Comparison of ENCODE assay signal across 9 cellular contexts in genomic region chr4:98293089-98293887, GRCh38. TPM values are rescaled to one million over a fixed set of nuclear protein-coding genes. Genes with fewer than 3 reads are reported as not detected.
DNase-seq lines count a peak whose midpoint lies in the region; ATAC-seq and TF ChIP-seq lines count a peak whose summit lies in the region.
"Had no signal": no experiment of that assay in that cellular context is flagged by ENCODE, and none has a peak within 500 bp of the region (broad histone marks: within the 10 kb centered on the region; RNA-seq: fewer than 3 reads in every experiment).

No MANE protein-coding gene starts in this region.

- peaks cover 43% of the 10 kb centered on the region for H3K4me1 Mint-ChIP-seq in activated T-cell treated with anti-CD3 and anti-CD28 coated beads, Interleukin-2, amount 50 U/mL, for 4 hours (ENCODE audit: low read depth)
- H3K4me1 Mint-ChIP-seq in stimulated activated effector memory CD8-positive, alpha-beta T cell treated with anti-CD3 and anti-CD28 coated beads, Interleukin-12 subunit alpha, Interleukin-12 subunit beta, amount 100 ng/mL, for 72 hours, result peaks cover 43% of the 10 kb centered on the region
- peaks cover 62% of the 10 kb centered on the region for H3K4me1 Mint-ChIP-seq in CD4-positive, alpha-beta T cell (ENCODE audit: low read depth)

- H3K27ac Mint-ChIP-seq in stimulated activated effector memory CD8-positive, alpha-beta T cell treated with anti-CD3 and anti-CD28 coated beads, Interleukin-12 subunit alpha, Interleukin-12 subunit beta, amount 100 ng/mL, for 72 hours, result no peak overlapping the region
- H3K27ac Mint-ChIP-seq in CD4-positive, alpha-beta T cell, result no peak overlapping the region

- H3K4me3 Mint-ChIP-seq in activated T-cell treated with anti-CD3 and anti-CD28 coated beads, Interleukin-2, amount 50 U/mL, for 4 hours, result no peak overlapping the region
- no peak overlapping the region for H3K4me3 Mint-ChIP-seq in stimulated activated effector memory CD8-positive, alpha-beta T cell treated with anti-CD3 and anti-CD28 coated beads, Interleukin-12 subunit alpha, Interleukin-12 subunit beta, amount 100 ng/mL, for 72 hours
- H3K4me3 Mint-ChIP-seq in CD4-positive, alpha-beta T cell, result no peak overlapping the region

- CTCF ChIA-PET in CD4-positive, alpha-beta T cell (lab: Charles Lee), result interaction anchor here (1.4 kb wide), 1 partner anchor 9 kb away, joined by 4 read pairs; no protein-coding TSS in a partner anchor
- CTCF ChIA-PET in RWPE1 (lab: Yijun Ruan, JAX), result interaction anchor here (0.7 kb wide), 1 partner anchor 726 kb away, joined by 3 read pairs; no protein-coding TSS in a partner anchor

- no peak for ATAC-seq in activated T-cell treated with anti-CD3 and anti-CD28 coated beads, Interleukin-2, amount 50 U/mL, for 4 hours
- ATAC-seq in SK-N-SH treated with all-trans-retinoic acid at 6 μM for 48 hours, result peak; percentile 75
- peak; percentile 70 for ATAC-seq in stimulated activated effector memory CD8-positive, alpha-beta T cell treated with anti-CD3 and anti-CD28 coated beads, Interleukin-12 subunit alpha, Interleukin-12 subunit beta, amount 100 ng/mL, for 72 hours
- no peak for ATAC-seq in CD4-positive, alpha-beta T cell (ENCODE audit: poor library complexity)
- no peak for ATAC-seq in HG02884 (IDR thresholded peaks at IDR 0.05; ENCODE audit: unreplicated experiment)

- H3K27me3 Mint-ChIP-seq in activated T-cell treated with anti-CD3 and anti-CD28 coated beads, Interleukin-2, amount 50 U/mL, for 4 hours (ENCODE audit: low read depth), result no peaks in the 10 kb centered on the region
- no peaks in the 10 kb centered on the region for H3K27me3 Mint-ChIP-seq in CD4-positive, alpha-beta T cell

- peaks cover 29% of the 10 kb centered on the region for H3K36me3 Mint-ChIP-seq in activated T-cell treated with anti-CD3 and anti-CD28 coated beads, Interleukin-2, amount 50 U/mL, for 4 hours (ENCODE audit: insufficient read depth)
- H3K36me3 Mint-ChIP-seq in stimulated activated effector memory CD8-positive, alpha-beta T cell treated with anti-CD3 and anti-CD28 coated beads, Interleukin-12 subunit alpha, Interleukin-12 subunit beta, amount 100 ng/mL, for 72 hours, result peaks cover 37% of the 10 kb centered on the region
- peaks cover 49% of the 10 kb centered on the region for H3K36me3 Mint-ChIP-seq in CD4-positive, alpha-beta T cell (ENCODE audit: low read depth)

- H3K9me3 ChIP-seq in CD4-positive, alpha-beta T cell (ENCODE audit: control insufficient read depth, low read length), result no peaks in the 10 kb centered on the region

- no peaks in the 10 kb centered on the region for H3K27me3 ChIP-seq in CD4-positive, alpha-beta T cell (ENCODE audit: control insufficient read depth, insufficient read depth, low read length)

- intact Hi-C loops in CD4-positive, alpha-beta T cell (cut with DNase I, micrococcal nuclease), result no loop called here

- POLR2A ChIA-PET in CD4-positive, alpha-beta T cell (lab: Charles Lee), result no interaction called here
- POLR2A ChIA-PET in RWPE1 (lab: Yijun Ruan, JAX; ENCODE audit: low non-redundant PET), result no interaction called here

- no peak overlapping the region for H3K27ac ChIP-seq in CD4-positive, alpha-beta T cell (ENCODE audit: low read depth, low read length)
- no peak overlapping the region for H3K27ac ChIP-seq in RWPE1

- no peaks in the 10 kb centered on the region for H3K9me3 Mint-ChIP-seq in activated T-cell treated with anti-CD3 and anti-CD28 coated beads, Interleukin-2, amount 50 U/mL, for 4 hours
- H3K9me3 Mint-ChIP-seq in stimulated activated effector memory CD8-positive, alpha-beta T cell treated with anti-CD3 and anti-CD28 coated beads, Interleukin-12 subunit alpha, Interleukin-12 subunit beta, amount 100 ng/mL, for 72 hours, result no peaks in the 10 kb centered on the region
- no peaks in the 10 kb centered on the region for H3K9me3 Mint-ChIP-seq in CD4-positive, alpha-beta T cell

- TF ChIP-seq CTCF in CD4-positive, alpha-beta T cell (IDR thresholded peaks at IDR 0.05), result no peak
- TF ChIP-seq CTCF in RWPE1 (conservative IDR thresholded peaks at IDR 0.05; ENCODE audit: low read depth), result no peak

- peak; percentile 35 to 39 for DNase-seq in activated T-cell treated with anti-CD3 and anti-CD28 coated beads, Interleukin-2, amount 50 U/mL, for 48 hours
- no peak for DNase-seq in activated T-cell treated with anti-CD3 and anti-CD28 coated beads, Interleukin-2, amount 50 U/mL, for 4 hours
- DNase-seq in inferior parietal cortex (ENCODE audit: extremely low spot score) (peak; percentile 43), RWPE1 (ENCODE audit: low spot score) (no peak)
- DNase-seq in stimulated activated effector memory CD8-positive, alpha-beta T cell treated with anti-CD3 and anti-CD28 coated beads, Interleukin-12 subunit alpha, Interleukin-12 subunit beta, amount 100 ng/mL, for 72 hours (ENCODE audit: low spot score in 2 of 2), result no peak
- DNase-seq in CD4-positive, alpha-beta T cell, result no peak
- DNase-seq: NCI-H2081 treated with DMSO at 0.1 percent for 48 hours had no signal

TF ChIP-seq in SK-N-SH treated with all-trans-retinoic acid at 6 μM for 48 hours, 23 proteins besides CTCF, POLR2A, EP300 and RAD21:
- peak; percentile 92 for TF ChIP-seq ISL1 (CRISPR knock-in tag; IDR thresholded peaks at IDR 0.05)
- TF ChIP-seq CSRNP3 (CRISPR knock-in tag; IDR thresholded peaks at IDR 0.05), result no peak

RNA-seq across cellular contexts. Expression of gene RAP1GDS1, which starts 32.1 kb away (rescaled TPM):
- 10 to 100 TPM; 37.3 to 42.6 (median 38.3) TPM for total RNA-seq in activated T-cell treated with anti-CD3 and anti-CD28 coated beads, Interleukin-2, amount 50 U/mL, for 4 hours
- total RNA-seq in CD4-positive, alpha-beta T cell, result 10 to 100 TPM; 22.3 to 25.2 TPM

Comparison
In these comparisons a context has a peak if more than half of its experiments do, and no peak if none do; other contexts are left out.
1. DNase-seq: peak in activated T-cell treated with anti-CD3 and anti-CD28 coated beads, Interleukin-2, amount 50 U/mL, for 48 hours (2 of 2) and inferior parietal cortex (single experiment); none in activated T-cell treated with anti-CD3 and anti-CD28 coated beads, Interleukin-2, amount 50 U/mL, for 4 hours (single experiment), stimulated activated effector memory CD8-positive, alpha-beta T cell treated with anti-CD3 and anti-CD28 coated beads, Interleukin-12 subunit alpha, Interleukin-12 subunit beta, amount 100 ng/mL, for 72 hours (0 of 2), CD4-positive, alpha-beta T cell (0 of 10) and RWPE1 (single experiment).
2. ATAC-seq: peak in SK-N-SH treated with all-trans-retinoic acid at 6 μM for 48 hours (single experiment) and stimulated activated effector memory CD8-positive, alpha-beta T cell treated with anti-CD3 and anti-CD28 coated beads, Interleukin-12 subunit alpha, Interleukin-12 subunit beta, amount 100 ng/mL, for 72 hours (single experiment); none in activated T-cell treated with anti-CD3 and anti-CD28 coated beads, Interleukin-2, amount 50 U/mL, for 4 hours (0 of 2), CD4-positive, alpha-beta T cell (single experiment) and HG02884 (single experiment).